18 cellular contexts compared by ENCODE assay signal in the genomic region with DNA sequence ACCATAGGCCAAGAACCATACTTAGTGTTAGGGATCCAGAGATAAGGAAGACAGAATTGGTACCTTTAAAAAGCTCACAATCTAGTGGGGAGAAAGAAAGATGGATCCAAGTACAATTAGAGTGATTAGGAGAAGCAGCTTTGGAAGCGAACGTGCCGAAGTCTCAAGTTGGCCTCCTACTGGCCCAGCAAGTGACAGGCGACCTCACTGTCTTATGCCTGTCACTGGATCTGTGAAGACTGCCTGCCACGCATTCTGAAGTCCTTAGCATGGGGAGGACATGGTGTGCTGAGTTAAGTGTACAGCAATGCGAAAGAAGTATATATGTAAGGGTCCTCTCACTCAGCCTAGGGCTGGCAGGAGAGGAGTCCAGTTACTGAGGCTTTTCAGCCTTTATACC.
DNase-seq lines count a peak whose midpoint lies in the region; ATAC-seq and TF ChIP-seq lines count a peak whose summit lies in the region.
"Had no signal": no experiment of that assay in that cellular context is flagged by ENCODE, and none has a peak within 500 bp of the region (broad histone marks: within the 10 kb centered on the region; RNA-seq: fewer than 3 reads in every experiment).

No MANE protein-coding gene starts in this region.

- no peaks in the 10 kb centered on the region for H3K27me3 ChIP-seq in GM23338 (ENCODE audit: insufficient read depth)
- H3K27me3 ChIP-seq in SU-DHL-6 (ENCODE audit: low read length), result no peaks in the 10 kb centered on the region
- H3K27me3 ChIP-seq in esophagus muscularis mucosa, result no peaks in the 10 kb centered on the region
- H3K27me3 ChIP-seq: SJCRH30 had no signal

- H3K27ac Mint-ChIP-seq in GM23338, result peak overlapping the region; percentile 75
- no peak overlapping the region for H3K27ac Mint-ChIP-seq in osteocyte (ENCODE audit: unreplicated experiment)

- WGBS in esophagus muscularis mucosa, result 85% methylated on average over 6 of the region's 6 CpGs

- H3K36me3 Mint-ChIP-seq in GM23338 (ENCODE audit: low read depth), result peaks cover 27% of the 10 kb centered on the region
- peaks cover 1% of the 10 kb centered on the region for H3K36me3 Mint-ChIP-seq in osteocyte (ENCODE audit: unreplicated experiment)

- H3K4me2 ChIP-seq in GM23338 (peak overlapping the region; percentile 52), SU-DHL-6 (ENCODE audit: low read depth, low read length, poor library complexity, severe bottlenecking) (peak overlapping the region; percentile 55)

- TF ChIP-seq CTCF in GM23338 (conservative IDR thresholded peaks at IDR 0.05; ENCODE audit: low read depth in 2 of 2) (peak; percentile 20 to 27; a peak in 2 of 4 replicates), SU-DHL-6 (IDR thresholded peaks at IDR 0.05; ENCODE audit: insufficient read depth, low read length, poor library complexity, severe bottlenecking) (no peak), esophagus muscularis mucosa (IDR thresholded peaks at IDR 0.05) (no peak), osteocyte (IDR thresholded peaks at IDR 0.05) (no peak)

- H3K4me3 ChIP-seq in GM23338 (no peak overlapping the region), SU-DHL-6 (ENCODE audit: insufficient read depth, low read length, poor library complexity, severe bottlenecking) (no peak overlapping the region), esophagus muscularis mucosa (no peak overlapping the region)
- H3K4me3 ChIP-seq: HAP-1, SJCRH30 had no signal

- H3K79me2 ChIP-seq in GM23338 (replicated peaks; ENCODE audit: insufficient read depth) (peaks cover 72% of the 10 kb centered on the region), SU-DHL-6 (ENCODE audit: insufficient read depth, low read length) (peaks cover 6% of the 10 kb centered on the region; the same call in 1 of the 2 replicates)

- no peak for TF ChIP-seq EP300 in esophagus muscularis mucosa (IDR thresholded peaks at IDR 0.05)

- H3K9me2 ChIP-seq in GM23338 (ENCODE audit: insufficient read depth), result peaks cover 6% of the 10 kb centered on the region; the same call in 1 of the 2 replicates
- no peaks in the 10 kb centered on the region for H3K9me2 ChIP-seq in SU-DHL-6 (replicated peaks; ENCODE audit: insufficient read depth, low read length)

- ATAC-seq in GM23338 (peak; percentile 16), HG03025 (IDR thresholded peaks at IDR 0.05; ENCODE audit: low FRiP score, unreplicated experiment) (no peak)

- no peak for TF ChIP-seq POLR2A in esophagus muscularis mucosa (IDR thresholded peaks at IDR 0.05; ENCODE audit: low read depth)

- H3K9me3 Mint-ChIP-seq in GM23338, result peaks cover 13% of the 10 kb centered on the region
- peaks cover 7% of the 10 kb centered on the region for H3K9me3 Mint-ChIP-seq in osteocyte (ENCODE audit: unreplicated experiment)

- peak overlapping the region; percentile 39 for H3K9ac ChIP-seq in SU-DHL-6 (ENCODE audit: low read length)

- H3K36me3 ChIP-seq in GM23338 (ENCODE audit: insufficient read depth) (0 out of 2 replicates have a peak, but pooled peaks cover 2% of the 10 kb centered on the region), SU-DHL-6 (ENCODE audit: low read length) (no peaks in the 10 kb centered on the region), esophagus muscularis mucosa (no peaks in the 10 kb centered on the region)
- H3K36me3 ChIP-seq: HAP-1, SJCRH30 had no signal

- intact Hi-C loops in esophagus muscularis mucosa (cut with DNase I), result no loop called here
- intact Hi-C loops in cardiac septum (cut with DNase I), result no loop called here

- H3K9me3 ChIP-seq in SU-DHL-6 (ENCODE audit: insufficient read depth, low read length), result no peaks in the 10 kb centered on the region
- H3K9me3 ChIP-seq in esophagus muscularis mucosa, result no peaks in the 10 kb centered on the region
- H3K9me3 ChIP-seq: HAP-1, SJCRH30 had no signal

- H3K4me1 Mint-ChIP-seq in GM23338 (peaks cover 73% of the 10 kb centered on the region), osteocyte (ENCODE audit: unreplicated experiment) (peaks cover 9% of the 10 kb centered on the region)

- H3K4me3 Mint-ChIP-seq in GM23338, result 0 out of 3 replicates have a peak overlapping the region, but pooled peaks have one; percentile 6
- no peak overlapping the region for H3K4me3 Mint-ChIP-seq in osteocyte (ENCODE audit: unreplicated experiment)

- H3K4me1 ChIP-seq in GM23338 (ENCODE audit: insufficient read depth) (peaks cover 65% of the 10 kb centered on the region), esophagus muscularis mucosa (peaks cover 0 to 5% (median 0%) of the 10 kb centered on the region in 4 donors)
- H3K4me1 ChIP-seq: HAP-1, SJCRH30 had no signal

- no peak overlapping the region for H2AFZ ChIP-seq in GM23338
- H2AFZ ChIP-seq in SU-DHL-6 (ENCODE audit: low read depth, low read length, severe bottlenecking), result no peak overlapping the region

- peaks cover 4% of the 10 kb centered on the region; the same call in 1 of the 2 replicates for H4K20me1 ChIP-seq in GM23338 (replicated peaks; ENCODE audit: insufficient read depth)
- no peaks in the 10 kb centered on the region for H4K20me1 ChIP-seq in SU-DHL-6 (ENCODE audit: low read depth, low read length)

- H3K27ac ChIP-seq in GM23338 (ENCODE audit: low read depth) (peak overlapping the region; percentile 82), SU-DHL-6 (ENCODE audit: low read depth, low read length) (peak overlapping the region; percentile 91), esophagus muscularis mucosa (replicated peaks in 1 of 4) (no peak overlapping the region)
- H3K27ac ChIP-seq: C4-2B, SJCRH30 had no signal

- DNase-seq in GM23338 (ENCODE audit: low spot score), result peak; percentile 32
- peak; percentile 55 for DNase-seq in esophagus muscularis mucosa (ENCODE audit: extremely low spot score)
- DNase-seq in retina, result peak; percentile 19
- DNase-seq in activated effector memory CD4-positive, alpha-beta T cell treated with anti-CD3 and anti-CD28 coated beads, Interleukin-2, amount 50 U/mL, for 16 hours, result no peak
- DNase-seq in osteocyte (ENCODE audit: extremely low spot score, unreplicated experiment), result no peak
- DNase-seq in cardiac septum (ENCODE audit: low spot score), result no peak
- DNase-seq: DMS53, GDM1, Karpas-422, NCI-H1694, NCI-H524 treated with DMSO at 0.1 percent for 48 hours, NCI-H82, OCI-M1, SJCRH30 had no signal

- H3F3A ChIP-seq in GM23338 (replicated peaks; ENCODE audit: low read depth) (peaks cover 4% of the 10 kb centered on the region; the same call in 1 of the 2 replicates), SU-DHL-6 (ENCODE audit: insufficient read depth) (peaks cover 26% of the 10 kb centered on the region)

- H3K27me3 Mint-ChIP-seq in GM23338 (ENCODE audit: insufficient read depth, low read depth, poor library complexity) (peaks cover 5% of the 10 kb centered on the region), osteocyte (ENCODE audit: unreplicated experiment) (peaks cover 5% of the 10 kb centered on the region)

TF ChIP-seq in GM23338, 12 proteins besides CTCF, POLR2A, EP300 and RAD21 (continues in another document):
- TF ChIP-seq ZNF114 (CRISPR knock-in tag; IDR thresholded peaks at IDR 0.05) (no peak), CREB1 (CRISPR knock-in tag; IDR thresholded peaks at IDR 0.05; ENCODE audit: low read depth) (no peak), NANOG (IDR thresholded peaks at IDR 0.05; ENCODE audit: borderline replicate concordance) (no peak), JUNB (IDR thresholded peaks at IDR 0.05; ENCODE audit: unreplicated experiment) (no peak)
- TF ChIP-seq, protein P1, sequence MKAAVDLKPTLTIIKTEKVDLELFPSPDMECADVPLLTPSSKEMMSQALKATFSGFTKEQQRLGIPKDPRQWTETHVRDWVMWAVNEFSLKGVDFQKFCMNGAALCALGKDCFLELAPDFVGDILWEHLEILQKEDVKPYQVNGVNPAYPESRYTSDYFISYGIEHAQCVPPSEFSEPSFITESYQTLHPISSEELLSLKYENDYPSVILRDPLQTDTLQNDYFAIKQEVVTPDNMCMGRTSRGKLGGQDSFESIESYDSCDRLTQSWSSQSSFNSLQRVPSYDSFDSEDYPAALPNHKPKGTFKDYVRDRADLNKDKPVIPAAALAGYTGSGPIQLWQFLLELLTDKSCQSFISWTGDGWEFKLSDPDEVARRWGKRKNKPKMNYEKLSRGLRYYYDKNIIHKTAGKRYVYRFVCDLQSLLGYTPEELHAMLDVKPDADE (IDR thresholded peaks at IDR 0.05), result no peak

Comparison
In these comparisons a context has a peak if more than half of its experiments do, and no peak if none do; other contexts are left out.
1. DNase-seq: peak in GM23338 (single experiment), esophagus muscularis mucosa (single experiment) and retina (single experiment); none in activated effector memory CD4-positive, alpha-beta T cell treated with anti-CD3 and anti-CD28 coated beads, Interleukin-2, amount 50 U/mL, for 16 hours (single experiment), osteocyte (single experiment) and cardiac septum (single experiment).
2. H3K27ac ChIP-seq: peak in GM23338 (single experiment) and SU-DHL-6 (single experiment); none in esophagus muscularis mucosa (0 of 4).
3. CTCF ChIP-seq: peak in GM23338 (2 of 2); none in SU-DHL-6 (single experiment), esophagus muscularis mucosa (0 of 3) and osteocyte (single experiment).